In the genomic region with DNA sequence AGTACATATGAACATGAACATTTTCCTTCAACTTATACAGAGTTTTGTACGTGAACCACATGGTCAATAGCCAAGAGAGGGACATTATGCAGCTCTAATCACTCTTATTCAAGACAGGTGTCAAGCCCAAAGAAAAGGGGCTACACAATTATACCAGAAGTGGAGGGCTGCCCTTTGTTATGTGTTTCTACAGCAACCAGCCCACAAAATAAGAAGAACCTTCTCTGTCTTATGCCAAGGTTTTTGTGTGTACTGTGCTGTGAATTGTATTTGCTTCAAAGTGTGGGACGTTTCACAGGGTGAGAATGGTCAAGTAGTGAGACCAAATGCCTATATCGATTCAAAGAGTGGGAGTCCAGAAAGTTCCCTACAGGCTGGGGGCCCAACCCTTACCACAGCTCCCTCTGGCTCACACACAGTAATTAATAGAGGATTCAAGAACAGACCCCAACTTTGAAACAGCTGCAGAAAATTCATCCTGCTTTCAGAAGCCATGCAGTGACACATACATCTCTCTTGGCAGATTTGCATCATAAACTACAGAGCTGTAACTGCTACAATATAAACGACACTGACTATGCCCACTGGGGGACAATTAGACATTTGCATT, we compare ENCODE assay signal across 1 cellular context.
TF ChIP-seq lines count a peak whose summit lies in the region.

No MANE protein-coding gene starts in this region.

TF ChIP-seq in GM12891, 5 proteins besides CTCF, POLR2A, EP300 and RAD21:
- TF ChIP-seq POLR2AphosphoS5 (IDR thresholded peaks at IDR 0.05; ENCODE audit: low read depth, low read length) (peak; percentile 40; the same call in 1 of the 2 replicates), TAF1 (IDR thresholded peaks at IDR 0.05; ENCODE audit: low read depth, low read length) (no peak)
